ENCODE assay signal across 13 cellular contexts in the genomic region with DNA sequence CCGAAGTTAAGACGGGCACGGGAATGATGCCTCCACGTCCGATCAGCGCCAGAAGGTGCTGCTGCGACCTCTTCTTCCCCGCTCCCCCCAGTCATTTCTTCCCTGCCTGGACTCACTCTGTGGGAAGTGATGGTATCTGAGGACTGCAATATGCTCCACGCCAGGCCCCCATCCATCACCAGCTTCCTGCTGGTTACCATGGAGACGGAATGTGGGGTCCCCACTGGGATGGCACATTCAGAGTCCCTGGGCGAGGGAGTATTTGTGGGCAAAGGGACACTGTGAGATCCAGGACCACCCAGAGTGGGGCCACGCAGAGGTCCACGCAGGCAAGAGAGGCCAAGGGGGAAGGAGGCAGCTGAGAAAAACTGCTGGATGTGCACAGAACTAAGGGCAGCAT. TPM values are rescaled to one million over a fixed set of nuclear protein-coding genes. Genes with fewer than 3 reads are reported as not detected.
A peak's percentile ranks its signal among the peaks of the same experiment; 100 is the strongest.
DNase-seq lines count a peak whose midpoint lies in the region; ATAC-seq lines count a peak whose summit lies in the region.
"Had no signal": no experiment of that assay in that cellular context is flagged by ENCODE, and none has a peak within 500 bp of the region (broad histone marks: within the 10 kb centered on the region; RNA-seq: fewer than 3 reads in every experiment).

No MANE protein-coding gene starts in this region.

- no peak for ATAC-seq in activated naive CD8-positive, alpha-beta T cell treated with anti-CD3 and anti-CD28 coated beads, Interleukin-2, amount 50 U/mL, for 24 hours
- no peak for ATAC-seq in activated T-helper 17 cell treated with anti-CD3 and anti-CD28 coated beads, Interleukin-2, amount 50 U/mL, for 72 hours (replicated peaks)
- ATAC-seq in stimulated activated naive B cell treated with anti-CD40 and anti-IgM and Interleukin-4, amounts not matched to agents 10 μg/mL and 1 μg/mL and 100 μg/mL, for 72 hours (replicated peaks) = no peak
- ATAC-seq in GM21576 (IDR thresholded peaks at IDR 0.05; ENCODE audit: unreplicated experiment) (no peak), GM19397 (IDR thresholded peaks at IDR 0.05; ENCODE audit: unreplicated experiment) (no peak)
- ATAC-seq: HCT116 had no signal

- no peaks in the 10 kb centered on the region for H3K9me3 Mint-ChIP-seq in activated naive CD8-positive, alpha-beta T cell (ENCODE audit: low read depth)
- no peaks in the 10 kb centered on the region for H3K9me3 Mint-ChIP-seq in activated naive CD8-positive, alpha-beta T cell treated with anti-CD3 and anti-CD28 coated beads, Interleukin-2, amount 50 U/mL, for 24 hours
- no peaks in the 10 kb centered on the region for H3K9me3 Mint-ChIP-seq in activated T-helper 17 cell treated with anti-CD3 and anti-CD28 coated beads, Interleukin-2, amount 50 U/mL, for 72 hours
- no peaks in the 10 kb centered on the region for H3K9me3 Mint-ChIP-seq in stimulated activated naive B cell treated with anti-CD40 and anti-IgM and Interleukin-4, amounts not matched to agents 10 μg/mL and 1 μg/mL and 100 μg/mL, for 72 hours
- H3K9me3 Mint-ChIP-seq: IgD-negative memory B cell had no signal

- peaks cover 51% of the 10 kb centered on the region for H3K4me1 Mint-ChIP-seq in activated naive CD8-positive, alpha-beta T cell (ENCODE audit: low read depth)
- H3K4me1 Mint-ChIP-seq in activated naive CD8-positive, alpha-beta T cell treated with anti-CD3 and anti-CD28 coated beads, Interleukin-2, amount 50 U/mL, for 24 hours = peaks cover 24% of the 10 kb centered on the region
- H3K4me1 Mint-ChIP-seq in activated T-helper 17 cell treated with anti-CD3 and anti-CD28 coated beads, Interleukin-2, amount 50 U/mL, for 72 hours = peaks cover 26% of the 10 kb centered on the region
- H3K4me1 Mint-ChIP-seq in stimulated activated naive B cell treated with anti-CD40 and anti-IgM and Interleukin-4, amounts not matched to agents 10 μg/mL and 1 μg/mL and 100 μg/mL, for 72 hours = peaks cover 30 to 53% of the 10 kb centered on the region in 2 donors

- peak overlapping the region; percentile 68 for H3K27ac Mint-ChIP-seq in activated naive CD8-positive, alpha-beta T cell
- H3K27ac Mint-ChIP-seq in activated naive CD8-positive, alpha-beta T cell treated with anti-CD3 and anti-CD28 coated beads, Interleukin-2, amount 50 U/mL, for 24 hours = no peak overlapping the region
- peak overlapping the region; percentile 63 for H3K27ac Mint-ChIP-seq in activated T-helper 17 cell treated with anti-CD3 and anti-CD28 coated beads, Interleukin-2, amount 50 U/mL, for 72 hours
- H3K27ac Mint-ChIP-seq in stimulated activated naive B cell treated with anti-CD40 and anti-IgM and Interleukin-4, amounts not matched to agents 10 μg/mL and 1 μg/mL and 100 μg/mL, for 72 hours = peak overlapping the region; percentile 51
- H3K27ac Mint-ChIP-seq: IgD-negative memory B cell had no signal

- H3K4me3 Mint-ChIP-seq in activated naive CD8-positive, alpha-beta T cell = no peak overlapping the region
- H3K4me3 Mint-ChIP-seq in activated naive CD8-positive, alpha-beta T cell treated with anti-CD3 and anti-CD28 coated beads, Interleukin-2, amount 50 U/mL, for 24 hours = no peak overlapping the region
- H3K4me3 Mint-ChIP-seq in activated T-helper 17 cell treated with anti-CD3 and anti-CD28 coated beads, Interleukin-2, amount 50 U/mL, for 72 hours = no peak overlapping the region
- no peak overlapping the region for H3K4me3 Mint-ChIP-seq in stimulated activated naive B cell treated with anti-CD40 and anti-IgM and Interleukin-4, amounts not matched to agents 10 μg/mL and 1 μg/mL and 100 μg/mL, for 72 hours

- no peak for DNase-seq in activated naive CD8-positive, alpha-beta T cell treated with anti-CD3 and anti-CD28 coated beads, Interleukin-2, amount 50 U/mL, for 24 hours
- DNase-seq in islet precursor cell = peak; percentile 44
- no peak for DNase-seq in stimulated activated naive B cell treated with anti-CD40 and anti-IgM and Interleukin-4, amounts not matched to agents 10 μg/mL and 1 μg/mL and 100 μg/mL, for 72 hours
- DNase-seq: NCI-H187 treated with DMSO at 0.1 percent for 48 hours, NCI-H69, Right ventricle myocardium superior had no signal

- no peaks in the 10 kb centered on the region for H3K27me3 Mint-ChIP-seq in activated naive CD8-positive, alpha-beta T cell
- no peaks in the 10 kb centered on the region for H3K27me3 Mint-ChIP-seq in activated naive CD8-positive, alpha-beta T cell treated with anti-CD3 and anti-CD28 coated beads, Interleukin-2, amount 50 U/mL, for 24 hours
- H3K27me3 Mint-ChIP-seq in activated T-helper 17 cell treated with anti-CD3 and anti-CD28 coated beads, Interleukin-2, amount 50 U/mL, for 72 hours = no peaks in the 10 kb centered on the region
- H3K27me3 Mint-ChIP-seq in stimulated activated naive B cell treated with anti-CD40 and anti-IgM and Interleukin-4, amounts not matched to agents 10 μg/mL and 1 μg/mL and 100 μg/mL, for 72 hours = no peaks in the 10 kb centered on the region
- H3K27me3 Mint-ChIP-seq: IgD-negative memory B cell had no signal

- peaks cover 13% of the 10 kb centered on the region for H3K36me3 Mint-ChIP-seq in activated naive CD8-positive, alpha-beta T cell
- peaks cover 42% of the 10 kb centered on the region for H3K36me3 Mint-ChIP-seq in activated naive CD8-positive, alpha-beta T cell treated with anti-CD3 and anti-CD28 coated beads, Interleukin-2, amount 50 U/mL, for 24 hours (ENCODE audit: low read depth)
- H3K36me3 Mint-ChIP-seq in activated T-helper 17 cell treated with anti-CD3 and anti-CD28 coated beads, Interleukin-2, amount 50 U/mL, for 72 hours (ENCODE audit: low read depth) = peaks cover 79% of the 10 kb centered on the region
- H3K36me3 Mint-ChIP-seq in stimulated activated naive B cell treated with anti-CD40 and anti-IgM and Interleukin-4, amounts not matched to agents 10 μg/mL and 1 μg/mL and 100 μg/mL, for 72 hours = peaks cover 50 to 65% of the 10 kb centered on the region in 2 donors

RNA-seq across cellular contexts. Expression of gene CARD11, which starts 39.7 kb away (rescaled TPM):
- 100 to 1,000 TPM in 1 of 2 donors, 10 to 100 TPM in 1; 98.7 to 112 TPM for total RNA-seq in activated T-helper 17 cell treated with anti-CD3 and anti-CD28 coated beads, Interleukin-2, amount 50 U/mL, for 72 hours
- total RNA-seq: LHCN-M2 had no signal
